Comparison of ENCODE assay signal across 8 cellular contexts in genomic region chr19:17539288-17540117, GRCh38. TPM values are rescaled to one million over a fixed set of nuclear protein-coding genes. Genes with fewer than 3 reads are reported as not detected.
A peak's percentile ranks its signal among the peaks of the same experiment; 100 is the strongest.
DNase-seq lines count a peak whose midpoint lies in the region; TF ChIP-seq lines count a peak whose summit lies in the region.

No MANE protein-coding gene starts in this region.

- TF ChIP-seq CTCF in epithelial cell of proximal tubule (conservative IDR thresholded peaks at IDR 0.05; ENCODE audit: low read depth, low read length), result peak; percentile 29

- H3K4me3 ChIP-seq in epithelial cell of proximal tubule (ENCODE audit: low read depth, low read length) (peak overlapping the region; percentile 50), mononuclear cell (ENCODE audit: low read length) (peak overlapping the region; percentile 38)

- DNase-seq in 8988T, result peak; percentile 91
- peak; percentile 98 for DNase-seq in KBM-7
- DNase-seq in OCI-M1 (lab: John Stamatoyannopoulos, UW), result peak; percentile 99
- DNase-seq in activated T-cell treated with anti-CD3 and anti-CD28 coated beads for 4 hours, result peak; percentile 93
- DNase-seq in epithelial cell of proximal tubule (ENCODE audit: low read depth), result no peak
- DNase-seq in stimulated activated CD8-positive, alpha-beta memory T cell treated with anti-CD3 and anti-CD28 coated beads, Interleukin-15, amount 100 ng/mL, for 48 hours (ENCODE audit: low read depth in 2 of 2), result peak; percentile 93 to 94

- no peaks in the 10 kb centered on the region for H3K27me3 ChIP-seq in mononuclear cell (ENCODE audit: insufficient read depth, low read length)

- in situ Hi-C loops in GM18951 (cut with MboI; ENCODE audit: low sequenced_read_pairs, unreplicated experiment) (no loop called here), KBM-7 (cut with MboI; ENCODE audit: low pct_unique_long_range_greater_than_20kb, low sequenced_read_pairs) (no loop called here)

- peaks cover 19% of the 10 kb centered on the region for H3K4me1 ChIP-seq in mononuclear cell (ENCODE audit: insufficient read depth, low read length)

- TF ChIP-seq POLR2A in GM18951 (IDR thresholded peaks at IDR 0.05; ENCODE audit: extremely low read depth, insufficient read depth, insufficient read length), result peak; percentile 31

- no peaks in the 10 kb centered on the region for H3K9me3 ChIP-seq in mononuclear cell (ENCODE audit: low read depth, low read length)

RNA-seq across cellular contexts. Expression of gene COLGALT1, which starts 15.9 kb away (rescaled TPM):
- total RNA-seq in epithelial cell of proximal tubule, result 83.6 and 126 TPM in 2 replicates
- 25.3 TPM for total RNA-seq in mononuclear cell

RNA-seq across cellular contexts. Expression of gene PGLS, which starts 28.1 kb away (rescaled TPM):
- total RNA-seq in epithelial cell of proximal tubule, result 83.6 and 123 TPM in 2 replicates
- total RNA-seq in mononuclear cell, result 43.0 TPM
